Comparison of ENCODE assay signal across 21 cellular contexts in the genomic region with DNA sequence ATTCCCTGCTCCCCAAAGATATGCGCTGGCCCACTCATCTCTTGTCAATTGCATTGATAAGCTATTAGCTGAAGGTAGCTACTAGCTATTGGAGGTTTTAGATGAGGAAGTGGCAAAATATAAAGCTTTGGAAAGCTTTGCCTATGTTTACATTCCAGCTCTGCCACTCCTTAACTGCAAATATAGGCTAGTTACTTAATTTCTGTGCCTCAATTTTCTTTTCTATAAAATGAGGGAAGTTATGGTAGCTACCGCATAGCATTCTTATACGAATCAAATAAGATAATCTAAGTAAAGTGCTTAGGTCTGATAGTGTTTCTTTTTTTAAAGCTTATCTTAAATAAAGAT. TPM values are rescaled to one million over a fixed set of nuclear protein-coding genes. Genes with fewer than 3 reads are reported as not detected.
A peak's percentile ranks its signal among the peaks of the same experiment; 100 is the strongest.
DNase-seq lines count a peak whose midpoint lies in the region; ATAC-seq and TF ChIP-seq lines count a peak whose summit lies in the region.
"Had no signal": no experiment of that assay in that cellular context is flagged by ENCODE, and none has a peak within 500 bp of the region (broad histone marks: within the 10 kb centered on the region; RNA-seq: fewer than 3 reads in every experiment).

No MANE protein-coding gene starts in this region.

- no peaks in the 10 kb centered on the region for H3K4me1 Mint-ChIP-seq in CD4-positive, alpha-beta T cell (ENCODE audit: low read depth)

- H4K20me1 ChIP-seq in MM.1S (ENCODE audit: insufficient read depth, low read length) (no peaks in the 10 kb centered on the region), hepatocyte (ENCODE audit: insufficient read depth, poor library complexity, severe bottlenecking) (no peaks in the 10 kb centered on the region)
- H4K20me1 ChIP-seq: BLaER1 had no signal

- no peaks in the 10 kb centered on the region for H3K9me3 Mint-ChIP-seq in CD4-positive, alpha-beta T cell
- H3K9me3 Mint-ChIP-seq: CD8-positive, alpha-beta T cell; IgD-negative memory B cell had no signal

- H3K79me2 ChIP-seq in MM.1S (ENCODE audit: low read length) = no peaks in the 10 kb centered on the region
- no peaks in the 10 kb centered on the region for H3K79me2 ChIP-seq in hepatocyte

- TF ChIP-seq CTCF in MM.1S (IDR thresholded peaks at IDR 0.05; ENCODE audit: low read length) (no peak), hepatocyte (IDR thresholded peaks at IDR 0.05; ENCODE audit: poor library complexity) (no peak), stomach (IDR thresholded peaks at IDR 0.05) (no peak)
- no peak for TF ChIP-seq CTCF in CD4-positive, alpha-beta T cell (IDR thresholded peaks at IDR 0.05)

- peaks cover 10% of the 10 kb centered on the region for H3F3A ChIP-seq in MM.1S (ENCODE audit: insufficient read depth, low read length)

- H3K27me3 ChIP-seq in MM.1S (replicated peaks; ENCODE audit: insufficient read depth, low read length) (no peaks in the 10 kb centered on the region), hepatocyte (no peaks in the 10 kb centered on the region), stomach (no peaks in the 10 kb centered on the region)
- no peaks in the 10 kb centered on the region for H3K27me3 ChIP-seq in CD4-positive, alpha-beta T cell (ENCODE audit: control insufficient read depth, insufficient read depth, low read length)
- H3K27me3 ChIP-seq: BLaER1 had no signal

- ATAC-seq in CD4-positive, alpha-beta T cell (ENCODE audit: poor library complexity) = no peak
- ATAC-seq: CD8-positive, alpha-beta T cell; HCT116; HepG2 had no signal

- no peak overlapping the region for H3K27ac Mint-ChIP-seq in CD4-positive, alpha-beta T cell
- H3K27ac Mint-ChIP-seq: CD14-positive monocyte; CD8-positive, alpha-beta T cell; HFFc6; IgD-negative memory B cell had no signal

- no peak for TF ChIP-seq POLR2A in stomach (IDR thresholded peaks at IDR 0.05)

- intact Hi-C loops in stomach (cut with DNase I; ENCODE audit: low total_unique reads) = no loop called here
- intact Hi-C loops in CD4-positive, alpha-beta T cell (cut with DNase I, micrococcal nuclease) = no loop called here

- CTCF ChIA-PET in CD4-positive, alpha-beta T cell (lab: Charles Lee) = interaction anchor here (1.0 to 1.1 kb wide), 3 partner anchors 12 to 52 kb away, joined by 3 to 5 read pairs (median 3); no protein-coding TSS in a partner anchor

- no peak overlapping the region for H3K4me3 Mint-ChIP-seq in CD4-positive, alpha-beta T cell
- H3K4me3 Mint-ChIP-seq: CD14-positive monocyte; CD8-positive, alpha-beta T cell; HFFc6; IgD-negative memory B cell had no signal

- H3K9me3 ChIP-seq in MM.1S (replicated peaks; ENCODE audit: insufficient read depth, low read length) (no peaks in the 10 kb centered on the region), hepatocyte (ENCODE audit: low read depth) (no peaks in the 10 kb centered on the region), stomach (no peaks in the 10 kb centered on the region)
- H3K9me3 ChIP-seq in CD4-positive, alpha-beta T cell (ENCODE audit: control insufficient read depth, low read length) = no peaks in the 10 kb centered on the region
- H3K9me3 ChIP-seq: BLaER1 had no signal

- DNase-seq in HT-29 (ENCODE audit: low spot score) (peak; percentile 21), MM.1S (no peak), hepatocyte (ENCODE audit: low spot score) (no peak), stomach (no peak), NK-92 (lab: John Stamatoyannopoulos, UW; ENCODE audit: unreplicated experiment) (no peak)
- no peak for DNase-seq in activated effector memory CD4-positive, alpha-beta T cell treated with anti-CD3 and anti-CD28 coated beads, Interleukin-2, amount 50 U/mL, for 16 hours
- no peak for DNase-seq in CD4-positive, alpha-beta T cell
- DNase-seq: 8988T; Calu3; CD8-positive, alpha-beta T cell; DMS 273 treated with DMSO at 0.1 percent for 48 hours; GOT3; H7; HFFc6 had no signal

- H3K36me3 ChIP-seq in MM.1S (replicated peaks; ENCODE audit: insufficient read depth, low read length) (no peaks in the 10 kb centered on the region), hepatocyte (replicated peaks; ENCODE audit: insufficient read depth, low read depth) (no peaks in the 10 kb centered on the region), stomach (no peaks in the 10 kb centered on the region)
- H3K36me3 ChIP-seq: BLaER1 had no signal

- H3K9me2 ChIP-seq in MM.1S (replicated peaks; ENCODE audit: insufficient read depth, low read length) (no peaks in the 10 kb centered on the region), hepatocyte (replicated peaks; ENCODE audit: insufficient read depth) (no peaks in the 10 kb centered on the region)

- no peak for TF ChIP-seq EP300 in stomach (IDR thresholded peaks at IDR 0.05)

- POLR2A ChIA-PET in CD4-positive, alpha-beta T cell (lab: Charles Lee) = interaction anchor here (1.9 kb wide), 1 partner anchor 48 kb away, joined by 8 read pairs; a partner anchor contains a TSS

- H3K9ac ChIP-seq in MM.1S (ENCODE audit: low read length) = peak overlapping the region; percentile 7; the same call in 1 of the 2 replicates
- H3K9ac ChIP-seq: BLaER1 had no signal

- H3K27ac ChIP-seq in MM.1S (ENCODE audit: low read length) = peak overlapping the region; percentile 65; the same call in 1 of the 2 replicates
- peak overlapping the region; percentile 18 for H3K27ac ChIP-seq in hepatocyte
- H3K27ac ChIP-seq in stomach = peak overlapping the region in 3 of 5 donors; percentile 55 to 79 (median 75)
- no peak overlapping the region for H3K27ac ChIP-seq in CD4-positive, alpha-beta T cell (ENCODE audit: low read depth, low read length)
- H3K27ac ChIP-seq: BLaER1, HL-60 had no signal

- H3K36me3 Mint-ChIP-seq in CD4-positive, alpha-beta T cell (ENCODE audit: low read depth) = no peaks in the 10 kb centered on the region
- H3K36me3 Mint-ChIP-seq: CD14-positive monocyte; CD8-positive, alpha-beta T cell; IgD-negative memory B cell had no signal

- H2AFZ ChIP-seq in MM.1S (ENCODE audit: low read length) (no peak overlapping the region), hepatocyte (no peak overlapping the region)

- peak overlapping the region; percentile 49; the same call in 1 of the 2 replicates for H3K4me2 ChIP-seq in MM.1S (ENCODE audit: low read depth, low read length)
- H3K4me2 ChIP-seq in hepatocyte = peak overlapping the region; percentile 20
- H3K4me2 ChIP-seq: BLaER1 had no signal

- WGBS in hepatocyte (ENCODE audit: low lambda C conversion rate, missing lambda C conversion rate) = 79% methylated on average over 3 of the region's 3 CpGs
- 32 to 69% (median 48%) methylated on average over 3 of the region's 3 CpGs for WGBS in stomach, 5 donors

- no peaks in the 10 kb centered on the region for H3K27me3 Mint-ChIP-seq in CD4-positive, alpha-beta T cell
- H3K27me3 Mint-ChIP-seq: IgD-negative memory B cell had no signal

- H3K4me3 ChIP-seq in MM.1S (ENCODE audit: low read length) (0 out of 2 replicates have a peak overlapping the region, but pooled peaks have one; percentile 7), hepatocyte (no peak overlapping the region), stomach (no peak overlapping the region)
- H3K4me3 ChIP-seq: BLaER1 had no signal

- H3K4me1 ChIP-seq in MM.1S (ENCODE audit: low read length) (peaks cover 9% of the 10 kb centered on the region), hepatocyte (ENCODE audit: insufficient read depth) (no peaks in the 10 kb centered on the region), stomach (peaks cover 0 to 12% (median 9%) of the 10 kb centered on the region in 4 donors)
- H3K4me1 ChIP-seq: BLaER1 had no signal

RNA-seq across cellular contexts. Expression of a gene that starts 47.7 kb away (rescaled TPM):
- 3.5 and 6.3 TPM in 2 replicates for total RNA-seq in HT-29 (2014; rRNA removed; shearing (Covaris generic))
- total RNA-seq in hepatocyte (28.6 and 53.4 TPM in 2 replicates), stomach (10 to 100 TPM in 2 of 5 donors, 1 to 10 TPM in 3; 7.1 to 56.8 (median 9.6) TPM)
- polyA plus RNA-seq in hepatocyte (26.6 and 29.1 TPM in 2 replicates), stomach (10 to 100 TPM in 1 of 3 donors, 1 to 10 TPM in 2; 5.4 to 11.6 (median 6.8) TPM)
- total RNA-seq in CD4-positive, alpha-beta T cell = 10 to 100 TPM; 69.4 to 73.1 TPM
- total RNA-seq: HFFc6 had no signal
- polyA plus RNA-seq: AG04450 had no signal
